ENCODE assay signal across 9 cellular contexts in the genomic region with DNA sequence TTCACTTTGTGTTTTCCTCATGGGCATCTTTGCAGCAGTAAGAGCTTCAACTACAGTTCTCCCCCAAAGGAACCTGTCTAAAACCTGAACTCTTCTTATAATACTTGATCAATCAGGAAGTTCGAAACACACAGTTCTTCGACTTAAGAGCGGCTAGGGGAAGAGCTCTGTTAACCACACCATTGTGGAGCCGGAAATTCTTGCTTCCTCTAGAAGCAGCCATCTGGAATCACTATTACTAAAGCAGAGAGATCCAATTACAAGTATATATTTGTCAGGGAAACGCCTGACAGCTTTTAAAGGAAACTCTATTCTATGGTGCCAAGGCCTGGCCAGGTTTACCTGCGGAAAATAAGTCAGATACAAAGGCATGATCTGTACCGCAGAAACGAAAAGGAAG.
A peak's percentile ranks its signal among the peaks of the same experiment; 100 is the strongest.
DNase-seq lines count a peak whose midpoint lies in the region; ATAC-seq and TF ChIP-seq lines count a peak whose summit lies in the region.
"Had no signal": no experiment of that assay in that cellular context is flagged by ENCODE, and none has a peak within 500 bp of the region (broad histone marks: within the 10 kb centered on the region; RNA-seq: fewer than 3 reads in every experiment).

No MANE protein-coding gene starts in this region.

- no peak overlapping the region for H3K4me2 ChIP-seq in Karpas-422 (ENCODE audit: low read depth, low read length, poor library complexity, severe bottlenecking)

- POLR2A ChIA-PET in activated CD4-positive, alpha-beta T cell treated with anti-CD3 and anti-CD28 coated beads for 36 hours (lab: Charles Lee): interaction anchor here (0.6 to 0.7 kb wide), 2 partner anchors 9 to 339 kb away, joined by 3 to 4 read pairs; no protein-coding TSS in a partner anchor

- H3K27me3 ChIP-seq in gastrocnemius medialis: no peaks in the 10 kb centered on the region
- no peaks in the 10 kb centered on the region for H3K27me3 ChIP-seq in Karpas-422 (ENCODE audit: low read length)

- H3K9me3 ChIP-seq in gastrocnemius medialis: no peaks in the 10 kb centered on the region
- H3K9me3 ChIP-seq in Karpas-422 (ENCODE audit: low read length): no peaks in the 10 kb centered on the region

- H3K4me1 Mint-ChIP-seq in activated CD4-positive, alpha-beta T cell treated with anti-CD3 and anti-CD28 coated beads for 36 hours: peaks cover 50% of the 10 kb centered on the region
- H3K4me1 Mint-ChIP-seq in central memory CD8-positive, alpha-beta T cell: peaks cover 13% of the 10 kb centered on the region

- CTCF ChIA-PET in activated CD4-positive, alpha-beta T cell treated with anti-CD3 and anti-CD28 coated beads for 36 hours (lab: Charles Lee): interaction anchor here (0.7 to 1.5 kb wide), 4 partner anchors 8 to 99 kb away, joined by 3 to 7 read pairs (median 4); no protein-coding TSS in a partner anchor

- peaks cover 13% of the 10 kb centered on the region for H3K9me3 Mint-ChIP-seq in activated CD4-positive, alpha-beta T cell treated with anti-CD3 and anti-CD28 coated beads for 36 hours (ENCODE audit: low read depth)
- no peaks in the 10 kb centered on the region for H3K9me3 Mint-ChIP-seq in central memory CD8-positive, alpha-beta T cell

- no peaks in the 10 kb centered on the region for H3K36me3 ChIP-seq in gastrocnemius medialis
- no peaks in the 10 kb centered on the region for H3K36me3 ChIP-seq in Karpas-422 (ENCODE audit: insufficient read depth, low read length)

- TF ChIP-seq CTCF in gastrocnemius medialis (IDR thresholded peaks at IDR 0.05 in 4 of 5, conservative IDR thresholded peaks at IDR 0.05 in 1 of 5): no peak

- H3K79me2 ChIP-seq in Karpas-422 (ENCODE audit: low read length): no peaks in the 10 kb centered on the region

- in situ Hi-C loops in gastrocnemius medialis (cut with MboI; ENCODE audit: low sequenced_read_pairs in 4 of 4): no loop called here

- peak overlapping the region; percentile 22 to 60 (median 41) for H3K27ac ChIP-seq in gastrocnemius medialis
- no peak overlapping the region for H3K27ac ChIP-seq in Karpas-422 (ENCODE audit: low read length)

- no peaks in the 10 kb centered on the region for H3K9me2 ChIP-seq in Karpas-422 (replicated peaks; ENCODE audit: insufficient read depth, low read length)

- DNase-seq in activated CD4-positive, alpha-beta T cell treated with anti-CD3 and anti-CD28 coated beads for 36 hours: peak; percentile 31
- no peak for DNase-seq in activated CD4-positive, alpha-beta T cell treated with anti-CD3 and anti-CD28 coated beads for 1 hour
- DNase-seq in NCI-H526 (lab: John Stamatoyannopoulos, UW) (peak; percentile 21 to 31), gastrocnemius medialis (no peak), Karpas-422 (no peak), putamen (ENCODE audit: low spot score) (no peak)
- DNase-seq in central memory CD8-positive, alpha-beta T cell (ENCODE audit: low spot score in 2 of 2): no peak
- DNase-seq: left cardiac atrium had no signal

- H3K27me3 Mint-ChIP-seq in activated CD4-positive, alpha-beta T cell treated with anti-CD3 and anti-CD28 coated beads for 36 hours: no peaks in the 10 kb centered on the region
- H3K27me3 Mint-ChIP-seq in central memory CD8-positive, alpha-beta T cell: no peaks in the 10 kb centered on the region

- no peak overlapping the region for H2AFZ ChIP-seq in Karpas-422 (ENCODE audit: low read length)

- intact Hi-C loops in activated CD4-positive, alpha-beta T cell treated with anti-CD3 and anti-CD28 coated beads for 36 hours (cut with DNase I, micrococcal nuclease): loop anchor here (1.0 to 10.0 kb wide), 10 partner anchors 21 to 521 kb away; a partner anchor contains a TSS
- intact Hi-C loops in gastrocnemius medialis (cut with DNase I; ENCODE audit: low total_unique reads): loop anchor here (5.0 to 10.0 kb wide), 3 partner anchors 136 to 521 kb away; a partner anchor contains a TSS

- H3K4me1 ChIP-seq in gastrocnemius medialis (peaks cover 18 to 37% of the 10 kb centered on the region in 2 donors), Karpas-422 (ENCODE audit: low read length) (no peaks in the 10 kb centered on the region)

- ATAC-seq in activated CD4-positive, alpha-beta T cell treated with anti-CD3 and anti-CD28 coated beads for 36 hours: peak; percentile 67
- ATAC-seq in HG02852 (IDR thresholded peaks at IDR 0.05; ENCODE audit: unreplicated experiment) (peak; percentile 92), gastrocnemius medialis (peak; percentile 78 to 84)
- peak; percentile 64 for ATAC-seq in central memory CD8-positive, alpha-beta T cell (replicated peaks; ENCODE audit: extremely low read depth, poor library complexity, severe bottlenecking)

- peak overlapping the region; percentile 94 for H3K27ac Mint-ChIP-seq in activated CD4-positive, alpha-beta T cell treated with anti-CD3 and anti-CD28 coated beads for 36 hours
- peak overlapping the region; percentile 75 for H3K27ac Mint-ChIP-seq in central memory CD8-positive, alpha-beta T cell (ENCODE audit: low read depth)

- H3K36me3 Mint-ChIP-seq in activated CD4-positive, alpha-beta T cell treated with anti-CD3 and anti-CD28 coated beads for 36 hours (ENCODE audit: low read depth): peaks cover 19% of the 10 kb centered on the region
- H3K36me3 Mint-ChIP-seq in central memory CD8-positive, alpha-beta T cell (ENCODE audit: insufficient read depth): no peaks in the 10 kb centered on the region

- H3K4me3 Mint-ChIP-seq in activated CD4-positive, alpha-beta T cell treated with anti-CD3 and anti-CD28 coated beads for 36 hours: peak overlapping the region; percentile 65
- H3K4me3 Mint-ChIP-seq in central memory CD8-positive, alpha-beta T cell: peak overlapping the region; percentile 59

- no peak for TF ChIP-seq POLR2A in gastrocnemius medialis (IDR thresholded peaks at IDR 0.05)

- H3K4me3 ChIP-seq in gastrocnemius medialis: peak overlapping the region in 3 of 4 donors; percentile 5 to 38 (median 6)
- H3K4me3 ChIP-seq in Karpas-422 (ENCODE audit: low read length): no peak overlapping the region

- no peak overlapping the region for H3K9ac ChIP-seq in Karpas-422 (ENCODE audit: low read length)

- H4K20me1 ChIP-seq in Karpas-422 (ENCODE audit: insufficient read depth, low read depth, low read length): no peaks in the 10 kb centered on the region

Comparison
In these comparisons a context has a peak if more than half of its experiments do, and no peak if none do; other contexts are left out.
1. DNase-seq: peak in activated CD4-positive, alpha-beta T cell treated with anti-CD3 and anti-CD28 coated beads for 36 hours (single experiment) and NCI-H526 (2 of 2); none in activated CD4-positive, alpha-beta T cell treated with anti-CD3 and anti-CD28 coated beads for 1 hour (single experiment), central memory CD8-positive, alpha-beta T cell (0 of 2), gastrocnemius medialis (0 of 2), Karpas-422 (single experiment) and putamen (single experiment).
2. Peak in every context shown above with its lines, with median percentiles within 50 percentile points of each other: ATAC-seq.